In genomic region chr18:58566893-58567292, GRCh38 we compare ENCODE assay signal across 8 cellular contexts.
DNase-seq lines count a peak whose midpoint lies in the region; ATAC-seq and TF ChIP-seq lines count a peak whose summit lies in the region.
"Not testable (repeated sequence)": the region's sequence is repeated elsewhere in the genome, so short reads cannot be mapped to it uniquely, and the experiment has no call there.

No MANE protein-coding gene starts in this region.

- not testable (repeated sequence) for TF ChIP-seq CTCF in C4-2B (conservative IDR thresholded peaks at IDR 0.05); IMR-90 (conservative IDR thresholded peaks at IDR 0.05; ENCODE audit: low read depth, low read length); body of pancreas (IDR thresholded peaks at IDR 0.05); epithelial cell of esophagus (IDR thresholded peaks at IDR 0.05; ENCODE audit: insufficient read depth, low read depth, low read length, missing control alignments); heart right ventricle (IDR thresholded peaks at IDR 0.05); mesothelial cell of epicardium (IDR thresholded peaks at IDR 0.05; ENCODE audit: unreplicated experiment); vagina (IDR thresholded peaks at IDR 0.05)

- 100% methylated on average over 6 of the region's 8 CpGs; no CpG with 5 or more reads in 1 of the 2 experiments for WGBS in IMR-90 (ENCODE audit: extremely low coverage in 2 of 2, insufficient read length in 1 of 2), 2 experiments
- WGBS in body of pancreas, 2 donors, result 91 to 92% methylated on average over 8 of the region's 8 CpGs
- WGBS in heart right ventricle, 2 donors, result 93 to 96% methylated on average over 8 of the region's 8 CpGs

- H3K4me1 ChIP-seq in IMR-90 (ENCODE audit: control insufficient read depth, insufficient read depth, low read length) (peaks cover 18% of the 10 kb centered on the region), body of pancreas (peaks cover 14% of the 10 kb centered on the region), heart right ventricle (peaks cover 0 to 61% (median 27%) of the 10 kb centered on the region in 9 donors), skeletal muscle tissue (ENCODE audit: control insufficient read depth in 3 of 3, insufficient read depth in 3 of 3, low read length in 3 of 3) (peaks cover 37 to 42% (median 41%) of the 10 kb centered on the region in 3 donors), vagina (peaks cover 22% of the 10 kb centered on the region)

- not testable (repeated sequence) for H3K27me3 ChIP-seq in IMR-90 (ENCODE audit: control insufficient read depth, insufficient read depth, low read length); body of pancreas; heart right ventricle; skeletal muscle tissue (ENCODE audit: control insufficient read depth in 3 of 3, insufficient read depth in 3 of 3, low read length in 3 of 3); vagina

- not testable (repeated sequence) for H2AK5ac ChIP-seq in IMR-90 (ENCODE audit: low read depth, low read length)

- not testable (repeated sequence) for H4K20me1 ChIP-seq in IMR-90 (ENCODE audit: insufficient read depth, low read length)

- CTCF ChIA-PET in IMR-90 (lab: Yijun Ruan, JAX), result interaction anchor here (0.6 kb wide), 1 partner anchor 650 kb away, joined by 4 read pairs; no protein-coding TSS in a partner anchor

- H3K27ac Mint-ChIP-seq in mesothelial cell of epicardium, result peak overlapping the region; percentile 79

- H3K36me3 Mint-ChIP-seq in mesothelial cell of epicardium, result not testable (repeated sequence)

- H3K9me1 ChIP-seq in IMR-90 (ENCODE audit: insufficient read depth, low read length), result peaks cover 24% of the 10 kb centered on the region

- peaks cover 16 to 69% of the 10 kb centered on the region in 2 experiments for H3K79me1 ChIP-seq in IMR-90 (ENCODE audit: low read depth in 1 of 2, low read length in 2 of 2)

- not testable (repeated sequence) for H3K9me3 Mint-ChIP-seq in mesothelial cell of epicardium

- H3K14ac ChIP-seq in IMR-90 (replicated peaks; ENCODE audit: low read depth, low read length), result not testable (repeated sequence)

- H3K27ac ChIP-seq in C4-2B (peak overlapping the region; percentile 32), IMR-90 (ENCODE audit: insufficient read depth, low read length) (peak overlapping the region; percentile 5; the same call in 1 of the 2 replicates), body of pancreas (peak overlapping the region in 3 of 4 donors; percentile 14 to 66 (median 59)), heart right ventricle (peak overlapping the region in 6 of 10 donors; percentile 33 to 89 (median 69)), skeletal muscle tissue (ENCODE audit: low read depth, low read length) (peak overlapping the region; percentile 65), vagina (peak overlapping the region; percentile 63)

- not testable (repeated sequence) for H3K27me3 Mint-ChIP-seq in mesothelial cell of epicardium (ENCODE audit: low read depth)

- not testable (repeated sequence) for H2BK5ac ChIP-seq in IMR-90 (ENCODE audit: low read depth, low read length, poor library complexity, severe bottlenecking)

- H2BK120ac ChIP-seq in IMR-90 (ENCODE audit: low read depth, low read length), result peak overlapping the region; percentile 2; the same call in 1 of the 2 replicates

- H3K23ac ChIP-seq in IMR-90 (ENCODE audit: low read depth, low read length), result not testable (repeated sequence)

- in situ Hi-C loops in IMR-90 (cut with MboI; ENCODE audit: low sequenced_read_pairs), result not testable (repeated sequence)

- not testable (repeated sequence) for DNase-seq in IMR-90; body of pancreas; heart right ventricle; mesothelial cell of epicardium (ENCODE audit: low spot score in 2 of 2, unreplicated experiment in 2 of 2); vagina (ENCODE audit: extremely low spot score in 2 of 2)
- DNase-seq in epithelial cell of esophagus (ENCODE audit: low read depth), result peak; percentile 84

- TF ChIP-seq RAD21 in IMR-90 (IDR thresholded peaks at IDR 0.05; ENCODE audit: low read length), result not testable (repeated sequence)

- not testable (repeated sequence) for H3K18ac ChIP-seq in IMR-90 (ENCODE audit: low read depth, low read length)

- H2BK20ac ChIP-seq in IMR-90 (ENCODE audit: low read depth, low read length), result 0 out of 2 replicates have a peak overlapping the region, but pooled peaks have one; percentile 5

- not testable (repeated sequence) for BruUV-seq in IMR-90 (replicated peaks; lab: Mats Ljungman, UMichigan)

- not testable (repeated sequence) for ATAC-seq in IMR-90 (ENCODE audit: low read depth); body of pancreas; heart right ventricle

- POLR2A ChIA-PET in IMR-90 (lab: Charles Lee; ENCODE audit: unreplicated experiment), result interaction anchor here (0.6 kb wide), 1 partner anchor 23 kb away, joined by 3 read pairs; no protein-coding TSS in a partner anchor

- peaks cover 19% of the 10 kb centered on the region for H3K4me1 Mint-ChIP-seq in mesothelial cell of epicardium

- H4K8ac ChIP-seq in IMR-90 (ENCODE audit: low read depth in 2 of 2, low read length in 2 of 2), result not testable (repeated sequence)

- not testable (repeated sequence) for H3K9me3 ChIP-seq in IMR-90 (ENCODE audit: control insufficient read depth, insufficient read depth, low read length); body of pancreas; heart right ventricle; skeletal muscle tissue (ENCODE audit: control insufficient read depth in 3 of 3, low read length in 3 of 3); vagina

- dilution Hi-C loops in IMR-90 (cut with HindIII; ENCODE audit: low sequenced_read_pairs, unreplicated experiment), result not testable (repeated sequence)

- H3K9ac ChIP-seq in IMR-90 (ENCODE audit: low read depth, low read length); skeletal muscle tissue (ENCODE audit: low read depth in 1 of 3, low read length in 3 of 3): not testable (repeated sequence)

- TF ChIP-seq POLR2A in IMR-90 (IDR thresholded peaks at IDR 0.05; ENCODE audit: low read depth, low read length); body of pancreas (IDR thresholded peaks at IDR 0.05); vagina (IDR thresholded peaks at IDR 0.05): not testable (repeated sequence)

- not testable (repeated sequence) for H3K56ac ChIP-seq in IMR-90 (ENCODE audit: extremely low read depth, insufficient read depth, low read length)

- not testable (repeated sequence) for H4K91ac ChIP-seq in IMR-90 (ENCODE audit: insufficient read depth, low read depth, low read length)

- not testable (repeated sequence) for H2BK15ac ChIP-seq in IMR-90 (ENCODE audit: low read depth, low read length)

- not testable (repeated sequence) for H3K4me3 ChIP-seq in IMR-90 (ENCODE audit: insufficient read depth, low read depth, low read length); body of pancreas; epithelial cell of esophagus (ENCODE audit: low read length); heart right ventricle; skeletal muscle tissue (ENCODE audit: low read length in 3 of 3); vagina

- H3K4me2 ChIP-seq in IMR-90 (ENCODE audit: low read depth, low read length), result not testable (repeated sequence)

- intact Hi-C loops in IMR-90 (cut with micrococcal nuclease); body of pancreas (cut with DNase I); heart right ventricle (cut with DNase I); vagina (cut with DNase I): not testable (repeated sequence)

- not testable (repeated sequence) for H4K5ac ChIP-seq in IMR-90 (ENCODE audit: low read depth, low read length)

- H3K4ac ChIP-seq in IMR-90 (ENCODE audit: low read depth, low read length), result 0 out of 2 replicates have a peak overlapping the region, but pooled peaks have one; percentile 7

- H3K4me3 Mint-ChIP-seq in mesothelial cell of epicardium, result not testable (repeated sequence)

- not testable (repeated sequence) for H2AFZ ChIP-seq in IMR-90 (replicated peaks; ENCODE audit: low read length, poor library complexity)

- not testable (repeated sequence) for H2AK9ac ChIP-seq in IMR-90 (replicated peaks; ENCODE audit: low read depth, low read length, poor library complexity)

- not testable (repeated sequence) for H3K36me3 ChIP-seq in IMR-90 (ENCODE audit: control insufficient read depth, insufficient read depth, low read length); body of pancreas (replicated peaks in 1 of 2; ENCODE audit: insufficient read depth in 1 of 2, low read depth in 2 of 2); heart right ventricle; skeletal muscle tissue (ENCODE audit: control insufficient read depth in 3 of 3, insufficient read depth in 3 of 3, low read length in 3 of 3); vagina

TF ChIP-seq in IMR-90, 13 proteins besides CTCF, POLR2A, EP300 and RAD21:
- TF ChIP-seq CEBPB (IDR thresholded peaks at IDR 0.05; ENCODE audit: low read depth, low read length), result peak; percentile 24; the same call in 1 of the 2 replicates
TF ChIP-seq in IMR-90: peak in this region for 1; not testable (repeated sequence) for 12.

Comparison
In these comparisons a context has a peak if more than half of its experiments do, and no peak if none do; other contexts are left out.
1. H3K27ac ChIP-seq: peak in every context shown above with its lines; median percentile 69 in heart right ventricle; 65 in skeletal muscle tissue; 63 in vagina; 59 in body of pancreas; 32 in C4-2B; 5 in IMR-90.